ENCODE assay signal across 27 cellular contexts in the genomic region with DNA sequence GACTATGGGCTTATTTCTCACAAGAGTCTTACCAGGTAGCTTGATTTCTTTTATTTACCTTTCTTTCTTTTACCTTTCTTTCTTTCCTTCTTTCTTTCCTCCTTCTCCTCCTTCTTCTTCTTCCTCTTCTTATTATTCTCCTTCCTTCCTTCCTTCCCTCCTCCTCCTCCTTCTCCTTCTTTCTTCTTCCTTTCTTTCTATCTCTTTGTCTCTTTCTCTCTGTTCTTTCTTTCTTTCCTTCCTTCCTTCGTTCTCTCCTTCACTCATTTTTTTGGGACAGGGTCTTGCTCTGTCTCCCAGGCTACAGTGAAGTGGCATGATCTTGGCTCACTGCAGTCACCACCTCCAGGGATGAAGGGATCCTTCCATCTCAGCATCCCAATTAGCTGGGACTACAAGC.
DNase-seq lines count a peak whose midpoint lies in the region; ATAC-seq, FAIRE-seq and TF ChIP-seq lines count a peak whose summit lies in the region.
"Had no signal": no experiment of that assay in that cellular context is flagged by ENCODE, and none has a peak within 500 bp of the region (broad histone marks: within the 10 kb centered on the region; RNA-seq: fewer than 3 reads in every experiment).

No MANE protein-coding gene starts in this region.

- no peak overlapping the region for H3K4me3 ChIP-seq in HEK293 (ENCODE audit: low read depth, low read length)
- no peak overlapping the region for H3K4me3 ChIP-seq in K562
- no peak overlapping the region for H3K4me3 ChIP-seq in upper lobe of right lung
- H3K4me3 ChIP-seq: BLaER1, GM12878 had no signal

- no peak for FAIRE-seq in K562 (lab: Jason Lieb, UNC)
- FAIRE-seq: A204.1, GM12878, GM12892, GM18507 had no signal

- ATAC-seq in WTC11: no peak
- ATAC-seq in K562: no peak
- no peak for ATAC-seq in upper lobe of right lung
- no peak for ATAC-seq in HG03045 (IDR thresholded peaks at IDR 0.05; ENCODE audit: unreplicated experiment)
- ATAC-seq: GM12878 had no signal

- H2AFZ ChIP-seq in K562 (ENCODE audit: low read depth, low read length): no peak overlapping the region; the same call in 1 of the 2 replicates

- H3K4me2 ChIP-seq in K562 (ENCODE audit: insufficient read depth, low read length): no peak overlapping the region
- H3K4me2 ChIP-seq: BLaER1 had no signal

- no peaks in the 10 kb centered on the region for H3K9me1 ChIP-seq in K562 (ENCODE audit: control insufficient read depth, insufficient read depth, low read length)

- no peak for TF ChIP-seq POLR2A in K562 (conservative IDR thresholded peaks at IDR 0.05)

- H3K79me2 ChIP-seq in K562 (ENCODE audit: control insufficient read depth, insufficient read depth, low read length): no peaks in the 10 kb centered on the region

- in situ Hi-C loops in K562 (cut with MboI): no loop called here

- H3K27ac Mint-ChIP-seq in WTC11 (peak overlapping the region; percentile 21; the same call in 1 of the 2 replicates), glutamatergic neuron (ENCODE audit: unreplicated experiment) (no peak overlapping the region)
- H3K27ac Mint-ChIP-seq: CD14-positive monocyte; CD4-positive, alpha-beta memory T cell; CD4-positive, CD25-positive, alpha-beta regulatory T cell; CD8-positive, alpha-beta memory T cell had no signal

- CTCF ChIA-PET in HEK293 (lab: Yijun Ruan, JAX): no interaction called here
- CTCF ChIA-PET in WTC11 (lab: Charles Lee): no interaction called here
- CTCF ChIA-PET in K562 (lab: Yijun Ruan, JAX; ENCODE audit: low intra/inter-chr PET ratio): no interaction called here

- H3K36me3 Mint-ChIP-seq in WTC11: no peaks in the 10 kb centered on the region
- no peaks in the 10 kb centered on the region for H3K36me3 Mint-ChIP-seq in glutamatergic neuron (ENCODE audit: unreplicated experiment)
- H3K36me3 Mint-ChIP-seq: CD14-positive monocyte; CD4-positive, alpha-beta memory T cell; CD4-positive, CD25-positive, alpha-beta regulatory T cell; CD8-positive, alpha-beta memory T cell had no signal

- H3K36me3 ChIP-seq in HEK293 (ENCODE audit: control insufficient read depth in 2 of 2, insufficient read depth in 1 of 2, low read length in 2 of 2): no peaks in the 10 kb centered on the region
- H3K36me3 ChIP-seq in K562 (ENCODE audit: control insufficient read depth, insufficient read depth, low read length): no peaks in the 10 kb centered on the region
- H3K36me3 ChIP-seq in upper lobe of right lung: no peaks in the 10 kb centered on the region
- H3K36me3 ChIP-seq: BE2C, BLaER1 had no signal

- H3K27me3 Mint-ChIP-seq in WTC11 (ENCODE audit: low read depth): no peaks in the 10 kb centered on the region
- peaks cover 2% of the 10 kb centered on the region for H3K27me3 Mint-ChIP-seq in glutamatergic neuron (ENCODE audit: unreplicated experiment)

- TF ChIP-seq CTCF in HEK293 (tag by site-specific recombination; IDR thresholded peaks at IDR 0.05) (no peak), WTC11 (IDR thresholded peaks at IDR 0.05) (no peak), K562 (IDR thresholded peaks at IDR 0.05 in 2 of 3, conservative IDR thresholded peaks at IDR 0.05 in 1 of 3; ENCODE audit: insufficient read depth in 2 of 3, low read depth in 1 of 3, low read length in 3 of 3) (no peak), upper lobe of right lung (IDR thresholded peaks at IDR 0.05) (no peak), glutamatergic neuron (IDR thresholded peaks at IDR 0.05; ENCODE audit: partially characterized antibody, unreplicated experiment) (no peak)

- no peak overlapping the region for H3K27ac ChIP-seq in HEK293 (ENCODE audit: extremely low read depth, low read depth, low read length)
- H3K27ac ChIP-seq in K562 (ENCODE audit: extremely low read depth, low read depth, low read length): no peak overlapping the region
- no peak overlapping the region for H3K27ac ChIP-seq in upper lobe of right lung
- H3K27ac ChIP-seq: BLaER1 had no signal

- no peak overlapping the region for H3K9ac ChIP-seq in K562 (ENCODE audit: insufficient read depth in 1 of 2, low read depth in 2 of 2, low read length in 2 of 2)
- H3K9ac ChIP-seq: BLaER1 had no signal

- H3K4me1 ChIP-seq in HEK293 (ENCODE audit: control insufficient read depth, insufficient read depth, low read length): no peaks in the 10 kb centered on the region
- peaks cover 0 to 7% of the 10 kb centered on the region in 2 experiments; a peak in 4 of 5 replicates for H3K4me1 ChIP-seq in K562 (replicated peaks in 1 of 2; ENCODE audit: control insufficient read depth in 2 of 2, insufficient read depth in 2 of 2, low read length in 2 of 2)
- no peaks in the 10 kb centered on the region for H3K4me1 ChIP-seq in upper lobe of right lung
- H3K4me1 ChIP-seq: BE2C had no signal

- peaks cover 30% of the 10 kb centered on the region for H3K9me3 Mint-ChIP-seq in WTC11
- no peaks in the 10 kb centered on the region for H3K9me3 Mint-ChIP-seq in glutamatergic neuron (ENCODE audit: unreplicated experiment)

- H3K4me1 Mint-ChIP-seq in WTC11: peaks cover 29% of the 10 kb centered on the region
- no peaks in the 10 kb centered on the region for H3K4me1 Mint-ChIP-seq in glutamatergic neuron (ENCODE audit: low read depth, unreplicated experiment)
- H3K4me1 Mint-ChIP-seq: CD4-positive, alpha-beta memory T cell; CD4-positive, CD25-positive, alpha-beta regulatory T cell; CD8-positive, alpha-beta memory T cell had no signal

- no peaks in the 10 kb centered on the region for H4K20me1 ChIP-seq in K562 (replicated peaks; ENCODE audit: control insufficient read depth, insufficient read depth, low read length)
- H4K20me1 ChIP-seq: BLaER1 had no signal

- POLR2A ChIA-PET in HEK293 (lab: Yijun Ruan, JAX) (no interaction called here), WTC11 (lab: Charles Lee) (no interaction called here), K562 (lab: Yijun Ruan, JAX) (no interaction called here)

- WGBS in K562 (ENCODE audit: insufficient coverage, low coverage, missing lambda C conversion rate): 0% methylated on average over 1 of the region's 1 CpG

- H3K9me3 ChIP-seq in HEK293 (ENCODE audit: control insufficient read depth, insufficient read depth, low read depth, low read length) (no peaks in the 10 kb centered on the region), K562 (replicated peaks; ENCODE audit: control insufficient read depth, insufficient read depth, low read depth, low read length) (no peaks in the 10 kb centered on the region), upper lobe of right lung (no peaks in the 10 kb centered on the region)
- H3K9me3 ChIP-seq: BE2C, BLaER1 had no signal

- intact Hi-C loops in K562 (cut with micrococcal nuclease): no loop called here
- intact Hi-C loops in upper lobe of right lung (cut with DNase I): no loop called here

- TF ChIP-seq EP300 in K562 (IDR thresholded peaks at IDR 0.05; ENCODE audit: low read length): no peak

- no TSS peak for BruUV-seq in K562 (replicated peaks; lab: Mats Ljungman, UMichigan)

- no peaks in the 10 kb centered on the region for H3K27me3 ChIP-seq in K562 (ENCODE audit: control insufficient read depth in 2 of 2, insufficient read depth in 2 of 2, low read length in 2 of 2)
- no peaks in the 10 kb centered on the region for H3K27me3 ChIP-seq in upper lobe of right lung
- H3K27me3 ChIP-seq: BE2C, BLaER1 had no signal

- TF ChIP-seq RAD21 in K562 (CRISPR knock-in tag; conservative IDR thresholded peaks at IDR 0.05 in 1 of 2, IDR thresholded peaks at IDR 0.05 in 1 of 2): no peak

- no peak overlapping the region for H3K4me3 Mint-ChIP-seq in WTC11
- H3K4me3 Mint-ChIP-seq in glutamatergic neuron (ENCODE audit: unreplicated experiment): no peak overlapping the region
- H3K4me3 Mint-ChIP-seq: CD14-positive monocyte; CD4-positive, CD25-positive, alpha-beta regulatory T cell; CD8-positive, alpha-beta memory T cell had no signal

- DNase-seq in WTC11 (ENCODE audit: low spot score) (no peak), K562 (ENCODE audit: extremely low read depth in 1 of 4, low spot score in 3 of 4) (no peak), upper lobe of right lung (no peak), glutamatergic neuron (no peak)
- DNase-seq: 8988T; ACHN; BE2C; C1 segment of cervical spinal cord; CD4-positive, alpha-beta memory T cell; CD4-positive, CD25-positive, alpha-beta regulatory T cell; CD8-positive, alpha-beta memory T cell; COR-L47; DMS 273 treated with DMSO at 0.1 percent for 48 hours; DMS153; DMS53; DMS79; DND-41; EL; GDM1 had no signal

TF ChIP-seq in WTC11, 78 proteins besides CTCF, POLR2A, EP300 and RAD21:
- no peak for TF ChIP-seq JAZF1 (CRISPR knock-in tag; IDR thresholded peaks at IDR 0.05)
- TF ChIP-seq ZNF317 (CRISPR knock-in tag; IDR thresholded peaks at IDR 0.05; ENCODE audit: borderline replicate concordance, low read depth): no peak
TF ChIP-seq in WTC11: peak in this region for 0.

TF ChIP-seq in K562, 482 proteins besides CTCF, POLR2A, EP300 and RAD21 (continues in another document):
- TF ChIP-seq, protein P1, sequence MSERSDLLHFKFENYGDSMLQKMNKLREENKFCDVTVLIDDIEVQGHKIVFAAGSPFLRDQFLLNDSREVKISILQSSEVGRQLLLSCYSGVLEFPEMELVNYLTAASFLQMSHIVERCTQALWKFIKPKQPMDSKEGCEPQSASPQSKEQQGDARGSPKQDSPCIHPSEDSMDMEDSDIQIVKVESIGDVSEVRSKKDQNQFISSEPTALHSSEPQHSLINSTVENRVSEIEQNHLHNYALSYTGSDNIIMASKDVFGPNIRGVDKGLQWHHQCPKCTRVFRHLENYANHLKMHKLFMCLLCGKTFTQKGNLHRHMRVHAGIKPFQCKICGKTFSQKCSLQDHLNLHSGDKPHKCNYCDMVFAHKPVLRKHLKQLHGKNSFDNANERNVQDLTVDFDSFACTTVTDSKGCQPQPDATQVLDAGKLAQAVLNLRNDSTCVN (CRISPR knock-in tag; IDR thresholded peaks at IDR 0.05): 0 out of 2 replicates have a peak, but pooled peaks have one; percentile 72
- TF ChIP-seq MCM3 (IDR thresholded peaks at IDR 0.05) (0 out of 2 replicates have a peak, but pooled peaks have one; percentile 71), OTX1 (CRISPR knock-in tag; IDR thresholded peaks at IDR 0.05) (no peak), ELF4 (CRISPR knock-in tag; IDR thresholded peaks at IDR 0.05) (0 out of 2 replicates have a peak, but pooled peaks have one; percentile 26), CEBPG (CRISPR knock-in tag; IDR thresholded peaks at IDR 0.05) (no peak), CEBPG (tag; conservative IDR thresholded peaks at IDR 0.05 in 1 of 2, IDR thresholded peaks at IDR 0.05 in 1 of 2) (no peak), HNRNPUL1 (IDR thresholded peaks at IDR 0.05; ENCODE audit: low read length) (no peak)
- TF ChIP-seq, protein P2, sequence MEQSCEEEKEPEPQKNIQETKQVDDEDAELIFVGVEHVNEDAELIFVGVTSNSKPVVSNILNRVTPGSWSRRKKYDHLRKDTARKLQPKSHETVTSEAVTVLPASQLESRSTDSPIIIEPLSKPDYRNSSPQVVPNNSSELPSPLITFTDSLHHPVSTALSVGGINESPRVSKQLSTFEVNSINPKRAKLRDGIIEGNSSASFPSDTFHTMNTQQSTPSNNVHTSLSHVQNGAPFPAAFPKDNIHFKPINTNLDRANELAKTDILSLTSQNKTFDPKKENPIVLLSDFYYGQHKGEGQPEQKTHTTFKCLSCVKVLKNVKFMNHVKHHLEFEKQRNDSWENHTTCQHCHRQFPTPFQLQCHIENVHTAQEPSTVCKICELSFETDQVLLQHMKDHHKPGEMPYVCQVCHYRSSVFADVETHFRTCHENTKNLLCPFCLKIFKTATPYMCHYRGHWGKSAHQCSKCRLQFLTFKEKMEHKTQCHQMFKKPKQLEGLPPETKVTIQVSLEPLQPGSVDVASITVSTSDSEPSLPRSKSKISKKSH (CRISPR knock-in tag; IDR thresholded peaks at IDR 0.05): no peak
